Comparison of ENCODE assay signal across 8 cellular contexts in genomic region chrX:101550362-101550761, GRCh38. TPM values are rescaled to one million over a fixed set of nuclear protein-coding genes. Genes with fewer than 3 reads are reported as not detected.
DNase-seq lines count a peak whose midpoint lies in the region; ATAC-seq, FAIRE-seq and TF ChIP-seq lines count a peak whose summit lies in the region.

Gene ARMCX1 (plus strand): TSS chrX:101550547. CDS start chrX:101552931, 2,384 bp downstream.

- H3K4me3 ChIP-seq in endodermal cell (ENCODE audit: low read length) (peak within 1 kb of the TSS; percentile 90), lower leg skin (ENCODE audit: low read depth, poor library complexity, severe bottlenecking) (peak within 1 kb of the TSS; percentile 48)

- H3K27me3 ChIP-seq in endodermal cell (ENCODE audit: control insufficient read depth, insufficient read depth, low read length, poor library complexity, severe bottlenecking), result no peaks in the 10 kb centered on the region

- ATAC-seq in HG02759 (IDR thresholded peaks at IDR 0.05; ENCODE audit: unreplicated experiment) (no peak), GM18502 (IDR thresholded peaks at IDR 0.05; ENCODE audit: poor library complexity, unreplicated experiment) (no peak)

- no peak for TF ChIP-seq CTCF in CD14-positive monocyte (IDR thresholded peaks at IDR 0.05)
- TF ChIP-seq CTCF in endodermal cell (conservative IDR thresholded peaks at IDR 0.05), result no peak
- no peak for TF ChIP-seq CTCF in lower leg skin (IDR thresholded peaks at IDR 0.05)

- intact Hi-C loops in CD14-positive monocyte (cut with micrococcal nuclease), result no loop called here
- intact Hi-C loops in lower leg skin (cut with DNase I; ENCODE audit: low total_unique reads), result no loop called here

- H3K36me3 Mint-ChIP-seq in CD14-positive monocyte (peaks cover 10 to 12% of the 10 kb centered on the region in 2 donors), endodermal cell (ENCODE audit: low read depth) (peaks cover 18% of the 10 kb centered on the region)

- peak within 1 kb of the TSS; percentile 83 for H3K9ac ChIP-seq in endodermal cell (ENCODE audit: extremely low read depth, low read length, poor library complexity, severe bottlenecking)

- FAIRE-seq in HTR-8/SVneo (lab: Jason Lieb, UNC), result no peak

- H3K9me3 Mint-ChIP-seq in CD14-positive monocyte (peaks cover 0 to 9% (median 0%) of the 10 kb centered on the region in 7 donors), endodermal cell (peaks cover 48% of the 10 kb centered on the region)

- H3K36me3 ChIP-seq in endodermal cell (ENCODE audit: control insufficient read depth, insufficient read depth, low read length), result peaks cover 10% of the 10 kb centered on the region

- no peak for TF ChIP-seq POLR2A in lower leg skin (IDR thresholded peaks at IDR 0.05)

- no peaks in the 10 kb centered on the region for H3K4me1 ChIP-seq in endodermal cell (ENCODE audit: control insufficient read depth, insufficient read depth, low read length)

- H3K9me3 ChIP-seq in endodermal cell (ENCODE audit: control insufficient read depth, low read length), result no peaks in the 10 kb centered on the region

- DNase-seq in CD14-positive monocyte (ENCODE audit: low spot score) (peak; percentile 69), HTR-8/SVneo (ENCODE audit: insufficient read length, low spot score) (peak; percentile 29), UCSD-AML1 (lab: John Stamatoyannopoulos, UW; ENCODE audit: unreplicated experiment) (peak; percentile 20), endodermal cell (peak; percentile 81), lower leg skin (ENCODE audit: low spot score in 2 of 2) (peak; percentile 71 to 94)
- DNase-seq in stimulated activated CD4-positive, alpha-beta T cell treated with anti-CD3 and anti-CD28 coated beads, Interleukin-4, amount 100 ng/mL, for 1 hour, result peak; percentile 26

- H3K27ac Mint-ChIP-seq in CD14-positive monocyte (peak within 1 kb of the TSS; percentile 77 to 91 (median 85)), endodermal cell (peak within 1 kb of the TSS; percentile 92)

- H3K27me3 Mint-ChIP-seq in CD14-positive monocyte (ENCODE audit: low read depth in 3 of 3), result peaks cover 0 to 2% (median 0%) of the 10 kb centered on the region in 3 donors
- no peaks in the 10 kb centered on the region for H3K27me3 Mint-ChIP-seq in endodermal cell (ENCODE audit: insufficient read depth)

- 5% methylated on average over 20 of the region's 20 CpGs; no CpG with 5 or more reads in 1 of the 2 experiments for WGBS in endodermal cell (ENCODE audit: insufficient coverage in 1 of 2, insufficient read length in 1 of 2), 2 experiments
- 1 to 23% methylated on average over 15 to 20 of the region's 20 CpGs for WGBS in lower leg skin, 2 donors

- H3K4me3 Mint-ChIP-seq in CD14-positive monocyte, result peak within 1 kb of the TSS; percentile 81 to 92
- peak within 1 kb of the TSS; percentile 78 for H3K4me3 Mint-ChIP-seq in endodermal cell

- H3K4me1 Mint-ChIP-seq in CD14-positive monocyte (peaks cover 11% of the 10 kb centered on the region), endodermal cell (no peaks in the 10 kb centered on the region)

- H3K27ac ChIP-seq in endodermal cell (ENCODE audit: low read depth, low read length), result peak within 1 kb of the TSS; percentile 92

RNA-seq across cellular contexts. Expression of gene ARMCX1, which starts in this region (rescaled TPM):
- polyA plus RNA-seq in CD14-positive monocyte, result 1 to 10 TPM; 1.4 to 1.6 TPM
- 10 to 100 TPM; 22.4 to 28.5 TPM for total RNA-seq in endodermal cell
- 33.9 TPM for polyA plus RNA-seq in endodermal cell (2013, experiment 1 of 2)
- 31.5 TPM for polyA plus RNA-seq in endodermal cell (2013, experiment 2 of 2)
- total RNA-seq in lower leg skin, result 10 to 100 TPM; 16.2 to 20.9 (median 18.7) TPM

Comparison
In these comparisons a context has a peak if more than half of its experiments do, and no peak if none do; other contexts are left out.
1. DNase-seq: peak in every context shown above with its lines; median percentile 82 in lower leg skin; 81 in endodermal cell; 69 in CD14-positive monocyte; 29 in HTR-8/SVneo; 26 in stimulated activated CD4-positive, alpha-beta T cell treated with anti-CD3 and anti-CD28 coated beads, Interleukin-4, amount 100 ng/mL, for 1 hour; 20 in UCSD-AML1.